Comparison of ENCODE assay signal across 27 cellular contexts in the genomic region with DNA sequence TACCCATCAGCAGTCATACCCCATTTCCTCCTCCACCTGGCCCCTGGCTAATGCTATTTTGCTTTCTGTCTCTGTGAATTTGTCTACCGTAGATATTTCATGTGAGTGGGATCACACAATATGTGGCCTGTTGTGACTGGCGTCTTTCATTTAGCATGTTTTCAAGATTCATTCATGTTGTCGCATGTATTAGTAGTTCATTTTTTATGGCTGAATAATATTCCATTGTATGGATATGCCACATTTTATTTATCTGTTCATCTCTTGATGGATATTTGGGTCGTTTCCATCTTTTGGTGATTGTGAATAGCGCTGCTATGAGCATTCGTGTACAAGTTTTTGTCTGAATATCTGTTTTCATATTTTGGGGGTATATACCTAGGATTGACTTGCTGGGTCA. TPM values are rescaled to one million over a fixed set of nuclear protein-coding genes. Genes with fewer than 3 reads are reported as not detected.
"Had no signal": no experiment of that assay in that cellular context is flagged by ENCODE, and none has a peak within 500 bp of the region (broad histone marks: within the 10 kb centered on the region; RNA-seq: fewer than 3 reads in every experiment).

No MANE protein-coding gene starts in this region.

- H3K27me3 ChIP-seq: pancreas, right atrium auricular region, right lobe of liver, suprapubic skin, testis, tibial artery, upper lobe of right lung, uterus had no signal

- H3K9me3 ChIP-seq: neutrophil, pancreas, prostate gland, right lobe of liver, stomach, suprapubic skin, testis, tibial artery, transverse colon, upper lobe of right lung, uterus had no signal

- H3K27ac Mint-ChIP-seq: naive B cell; naive thymus-derived CD8-positive, alpha-beta T cell; natural killer cell treated with Interleukin-12 subunit alpha and Interleukin-12 subunit beta and Interleukin-15 and Interleukin-18, amount 100 ng/mL, for 72 hours; nephron progenitor cell; stimulated activated effector memory CD8-positive, alpha-beta T cell treated with anti-CD3 and anti-CD28 coated beads, Interleukin-12 subunit alpha, Interleukin-12 subunit beta, amount 100 ng/mL, for 72 hours; stimulated activated naive B cell treated with anti-CD40 and anti-IgM and Interleukin-4, amounts not matched to agents 10 μg/mL and 1 μg/mL and 100 μg/mL, for 72 hours; stimulated activated naive CD8-positive, alpha-beta T cell treated with anti-CD3 and anti-CD28 coated beads, Interleukin-15, Interleukin-2, amounts not matched to agents 100 ng/mL and 50 ng/mL, for 24 hours; type B pancreatic cell had no signal

- H3K27ac ChIP-seq: neutrophil, pancreas, prostate gland, right atrium auricular region, right lobe of liver, stomach, suprapubic skin, testis, tibial artery, transverse colon, upper lobe of right lung, uterus had no signal

- FAIRE-seq: pancreas, small intestine had no signal

- ATAC-seq: naive thymus-derived CD8-positive, alpha-beta T cell; natural killer cell treated with Interleukin-12 subunit alpha and Interleukin-12 subunit beta and Interleukin-15 and Interleukin-18, amount 100 ng/mL, for 72 hours; pancreas; right lobe of liver; stimulated activated effector memory CD8-positive, alpha-beta T cell treated with anti-CD3 and anti-CD28 coated beads, Interleukin-12 subunit alpha, Interleukin-12 subunit beta, amount 100 ng/mL, for 72 hours; stimulated activated naive B cell treated with anti-CD40 and anti-IgM and Interleukin-4, amounts not matched to agents 10 μg/mL and 1 μg/mL and 100 μg/mL, for 72 hours; upper lobe of right lung had no signal

- H3K4me1 ChIP-seq: pancreas, prostate gland, right atrium auricular region, right lobe of liver, stomach, suprapubic skin, testis, tibial artery, transverse colon, upper lobe of right lung, uterus had no signal

- H3K9me3 Mint-ChIP-seq: natural killer cell treated with Interleukin-12 subunit alpha and Interleukin-12 subunit beta and Interleukin-15 and Interleukin-18, amount 100 ng/mL, for 72 hours; stimulated activated naive CD8-positive, alpha-beta T cell treated with anti-CD3 and anti-CD28 coated beads, Interleukin-15, Interleukin-2, amounts not matched to agents 100 ng/mL and 50 ng/mL, for 24 hours had no signal

- H3K36me3 Mint-ChIP-seq: natural killer cell treated with Interleukin-12 subunit alpha and Interleukin-12 subunit beta and Interleukin-15 and Interleukin-18, amount 100 ng/mL, for 72 hours; stimulated activated effector memory CD8-positive, alpha-beta T cell treated with anti-CD3 and anti-CD28 coated beads, Interleukin-12 subunit alpha, Interleukin-12 subunit beta, amount 100 ng/mL, for 72 hours; stimulated activated naive B cell treated with anti-CD40 and anti-IgM and Interleukin-4, amounts not matched to agents 10 μg/mL and 1 μg/mL and 100 μg/mL, for 72 hours; type B pancreatic cell had no signal

- H3K36me3 ChIP-seq: neutrophil, pancreas, prostate gland, right atrium auricular region, right lobe of liver, stomach, suprapubic skin, tibial artery, transverse colon, upper lobe of right lung, uterus had no signal

- DNase-seq: naive B cell; nephron progenitor cell; pancreas; retina; right lobe of liver; small intestine; stimulated activated CD4-positive, alpha-beta T cell treated with anti-CD3 and anti-CD28 coated beads, Interleukin-15, amount 100 ng/mL, for 24 hours; stimulated activated CD4-positive, alpha-beta T cell treated with anti-CD3 and anti-CD28 coated beads, Interleukin-2, amount 100 ng/mL, for 24 hours; stimulated activated CD4-positive, alpha-beta T cell treated with anti-CD3 and anti-CD28 coated beads, Interleukin-2, amount 100 ng/mL, for 48 hours; stimulated activated CD4-positive, alpha-beta T cell treated with anti-CD3 and anti-CD28 coated beads, Interleukin-4, amount 100 ng/mL, for 24 hours; stimulated activated naive B cell treated with anti-CD40 and anti-IgM and Interleukin-4, amounts not matched to agents 10 μg/mL and 1 μg/mL and 100 μg/mL, for 72 hours; stimulated activated naive CD4-positive, alpha-beta T cell treated with Interleukin-2 at 50 U/mL for 16 hours; stomach; testis; tibial artery; transverse colon; upper lobe of right lung; uterus had no signal

- H3K4me3 ChIP-seq: pancreas, prostate gland, right atrium auricular region, right lobe of liver, stomach, suprapubic skin, testis, tibial artery, transverse colon, upper lobe of right lung, uterus had no signal

RNA-seq across cellular contexts. Expression of a gene that starts 33.9 kb away (rescaled TPM):
- total RNA-seq: natural killer cell treated with Interleukin-12 subunit alpha and Interleukin-12 subunit beta and Interleukin-15 and Interleukin-18, amount 100 ng/mL, for 72 hours; upper lobe of right lung had no signal
